23 cellular contexts compared by ENCODE assay signal in genomic region chr17:14559720-14560119, GRCh38.
"Had no signal": no experiment of that assay in that cellular context is flagged by ENCODE, and none has a peak within 500 bp of the region (broad histone marks: within the 10 kb centered on the region; RNA-seq: fewer than 3 reads in every experiment).

No MANE protein-coding gene starts in this region.

- H3K27me3 ChIP-seq: gastroesophageal sphincter, pancreas, sigmoid colon, upper lobe of left lung had no signal

- H3K4me1 ChIP-seq: gastroesophageal sphincter, pancreas, sigmoid colon, upper lobe of left lung had no signal

- H3K36me3 ChIP-seq: gastroesophageal sphincter, pancreas, sigmoid colon, thoracic aorta, upper lobe of left lung had no signal

- H3K9me3 Mint-ChIP-seq: activated B cell treated with CpG ODN at 0.5 μM for 24 hours; activated naive CD4-positive, alpha-beta T cell treated with anti-CD3 and anti-CD28 coated beads for 36 hours; activated T-cell treated with anti-CD3 and anti-CD28 coated beads, Interleukin-2, amount 50 U/mL, for 24 hours; activated T-helper 17 cell treated with anti-CD3 and anti-CD28 coated beads, Interleukin-2, amount 50 U/mL, for 72 hours; nephron progenitor cell had no signal

- H3K4me3 ChIP-seq: gastroesophageal sphincter, pancreas, sigmoid colon, smooth muscle cell, thoracic aorta, upper lobe of left lung had no signal

- H3K4me1 Mint-ChIP-seq: activated B cell treated with CpG ODN at 0.5 μM for 24 hours had no signal

- H3K27ac Mint-ChIP-seq: activated B cell treated with CpG ODN at 0.5 μM for 24 hours; activated naive CD4-positive, alpha-beta T cell treated with anti-CD3 and anti-CD28 coated beads for 36 hours; activated T-cell treated with anti-CD3 and anti-CD28 coated beads, Interleukin-2, amount 50 U/mL, for 24 hours; activated T-helper 17 cell treated with anti-CD3 and anti-CD28 coated beads, Interleukin-2, amount 50 U/mL, for 72 hours; nephron progenitor cell had no signal

- H3K27ac ChIP-seq: epithelial cell of prostate, gastroesophageal sphincter, pancreas, sigmoid colon, thoracic aorta, upper lobe of left lung had no signal

- H3K27me3 Mint-ChIP-seq: activated T-cell treated with anti-CD3 and anti-CD28 coated beads, Interleukin-2, amount 50 U/mL, for 24 hours; activated T-helper 17 cell treated with anti-CD3 and anti-CD28 coated beads, Interleukin-2, amount 50 U/mL, for 72 hours had no signal

- H3K4me3 Mint-ChIP-seq: activated B cell treated with CpG ODN at 0.5 μM for 24 hours; activated naive CD4-positive, alpha-beta T cell treated with anti-CD3 and anti-CD28 coated beads for 36 hours; activated T-cell treated with anti-CD3 and anti-CD28 coated beads, Interleukin-2, amount 50 U/mL, for 24 hours; activated T-helper 17 cell treated with anti-CD3 and anti-CD28 coated beads, Interleukin-2, amount 50 U/mL, for 72 hours; nephron progenitor cell had no signal

- H3K9me3 ChIP-seq: gastroesophageal sphincter, pancreas, sigmoid colon, thoracic aorta, upper lobe of left lung had no signal

- ATAC-seq: activated T-helper 17 cell treated with anti-CD3 and anti-CD28 coated beads, Interleukin-2, amount 50 U/mL, for 72 hours; gastroesophageal sphincter; pancreas had no signal

- DNase-seq: activated B cell treated with CpG ODN at 0.5 μM for 24 hours; activated CD4-positive, alpha-beta T cell treated with anti-CD3 and anti-CD28 coated beads, Interleukin-2, amount 50 U/mL, for 1 hour; activated CD8-positive, alpha-beta memory T cell treated with anti-CD3 and anti-CD28 coated beads for 24 hours; activated CD8-positive, alpha-beta memory T cell treated with anti-CD3 and anti-CD28 coated beads, Interleukin-2, amount 50 U/mL, for 4 hours; activated naive CD4-positive, alpha-beta T cell treated with anti-CD3 and anti-CD28 coated beads for 36 hours; activated T-cell treated with anti-CD3 and anti-CD28 coated beads, Interleukin-2, amount 50 U/mL, for 24 hours; cortex of kidney; head of caudate nucleus; hypothalamus; nephron progenitor cell; pancreas; sigmoid colon; stimulated activated CD4-positive, alpha-beta T cell treated with anti-CD3 and anti-CD28 coated beads, Interleukin-15, amount 100 ng/mL, for 24 hours; stimulated activated CD4-positive, alpha-beta T cell treated with anti-CD3 and anti-CD28 coated beads, Interleukin-2, amount 100 ng/mL, for 48 hours; stimulated activated CD8-positive, alpha-beta memory T cell treated with anti-CD3 and anti-CD28 coated beads, Interleukin-4, amount 100 ng/mL, for 48 hours; stimulated activated naive CD4-positive, alpha-beta T cell treated with Interleukin-2 at 50 U/mL for 16 hours; T-helper 1 cell; upper lobe of left lung had no signal

- H3K4me2 ChIP-seq: smooth muscle cell had no signal
